In the genomic region with DNA sequence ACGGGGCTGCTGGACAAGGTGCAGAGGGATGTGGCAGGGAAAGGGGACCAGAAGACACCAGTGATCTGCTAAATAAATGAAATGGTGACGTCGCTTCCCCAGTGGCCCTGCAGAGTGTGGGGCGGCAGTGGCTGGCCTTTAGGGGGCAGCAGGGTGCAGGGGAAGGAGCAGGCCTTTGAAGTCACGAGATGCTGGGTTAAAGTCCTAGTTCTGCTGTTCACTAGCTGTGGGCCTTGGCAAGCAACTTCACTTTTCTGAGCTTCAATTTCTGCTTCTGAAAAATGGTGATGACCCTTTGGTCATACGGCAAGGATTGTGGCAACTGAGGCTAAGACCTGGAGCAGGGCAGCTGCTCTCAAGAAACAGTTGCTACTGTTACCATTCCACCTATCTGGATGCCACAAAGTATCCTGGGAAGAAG, we compare ENCODE assay signal across 8 cellular contexts. TPM values are rescaled to one million over a fixed set of nuclear protein-coding genes. Genes with fewer than 3 reads are reported as not detected.
DNase-seq lines count a peak whose midpoint lies in the region; ATAC-seq, FAIRE-seq and TF ChIP-seq lines count a peak whose summit lies in the region.

No MANE protein-coding gene starts in this region.

- TF ChIP-seq POLR2A in Peyer's patch (IDR thresholded peaks at IDR 0.05) = peak in 1 of 2 donors; percentile 21

- no peaks in the 10 kb centered on the region for H3K27me3 Mint-ChIP-seq in activated T-cell treated with anti-CD3 and anti-CD28 coated beads, Interleukin-2, amount 50 U/mL, for 4 hours (ENCODE audit: low read depth)
- no peaks in the 10 kb centered on the region for H3K27me3 Mint-ChIP-seq in type B pancreatic cell

- FAIRE-seq in GM18507 (lab: Jason Lieb, UNC) = peak; percentile 84

- ATAC-seq in activated T-cell treated with anti-CD3 and anti-CD28 coated beads, Interleukin-2, amount 50 U/mL, for 4 hours = peak; percentile 94 to 95
- peak; percentile 52 for ATAC-seq in omental fat pad (ENCODE audit: low FRiP score)

- no peaks in the 10 kb centered on the region for H3K27me3 ChIP-seq in Peyer's patch

- DNase-seq in GM18507 (ENCODE audit: extremely low spot score, insufficient read length, low read depth) (peak; percentile 69), KBM-7 (peak; percentile 94), Peyer's patch (peak; percentile 84 to 92 (median 88)), fibroblast of gingiva (ENCODE audit: low read depth) (peak; percentile 51), omental fat pad (ENCODE audit: low spot score) (no peak), type B pancreatic cell (ENCODE audit: extremely low spot score, unreplicated experiment) (no peak)
- peak; percentile 73 for DNase-seq in activated T-cell treated with anti-CD3 and anti-CD28 coated beads, Interleukin-2, amount 50 U/mL, for 4 hours

- H3K27ac ChIP-seq in 22Rv1 (peak overlapping the region; percentile 26; the same call in 1 of the 2 replicates), Peyer's patch (peak overlapping the region; percentile 27 to 51 (median 46))

- no peaks in the 10 kb centered on the region for H3K9me3 Mint-ChIP-seq in activated T-cell treated with anti-CD3 and anti-CD28 coated beads, Interleukin-2, amount 50 U/mL, for 4 hours
- H3K9me3 Mint-ChIP-seq in type B pancreatic cell = no peaks in the 10 kb centered on the region

- H3K4me3 ChIP-seq in Peyer's patch = no peak overlapping the region

- TF ChIP-seq CTCF in 22Rv1 (IDR thresholded peaks at IDR 0.05) (peak; percentile 90), Peyer's patch (IDR thresholded peaks at IDR 0.05) (peak; percentile 65 to 92 (median 86)), omental fat pad (IDR thresholded peaks at IDR 0.05) (no peak), type B pancreatic cell (conservative IDR thresholded peaks at IDR 0.05) (peak; percentile 76)

- peaks cover 0 to 16% (median 0%) of the 10 kb centered on the region in 3 donors for H3K36me3 ChIP-seq in Peyer's patch

- H3K4me1 ChIP-seq in Peyer's patch = peaks cover 0 to 21% (median 5%) of the 10 kb centered on the region in 4 donors

- H3K4me3 Mint-ChIP-seq in activated T-cell treated with anti-CD3 and anti-CD28 coated beads, Interleukin-2, amount 50 U/mL, for 4 hours = no peak overlapping the region
- H3K4me3 Mint-ChIP-seq in type B pancreatic cell = no peak overlapping the region

- peaks cover 10% of the 10 kb centered on the region for H3K4me1 Mint-ChIP-seq in activated T-cell treated with anti-CD3 and anti-CD28 coated beads, Interleukin-2, amount 50 U/mL, for 4 hours (ENCODE audit: low read depth)
- H3K4me1 Mint-ChIP-seq in type B pancreatic cell (ENCODE audit: unreplicated experiment) = no peaks in the 10 kb centered on the region

- no peaks in the 10 kb centered on the region for H3K9me3 ChIP-seq in Peyer's patch

- in situ Hi-C loops in KBM-7 (cut with MboI; ENCODE audit: low pct_unique_long_range_greater_than_20kb, low sequenced_read_pairs) = loop anchor here (25.0 kb wide), 1 partner anchor 103 kb away; the partner anchor contains the start of gene CNR2

- H3K36me3 Mint-ChIP-seq in activated T-cell treated with anti-CD3 and anti-CD28 coated beads, Interleukin-2, amount 50 U/mL, for 4 hours (ENCODE audit: insufficient read depth) = peaks cover 14% of the 10 kb centered on the region
- peaks cover 13% of the 10 kb centered on the region for H3K36me3 Mint-ChIP-seq in type B pancreatic cell

- no peak overlapping the region for H3K27ac Mint-ChIP-seq in type B pancreatic cell

RNA-seq across cellular contexts. Expression of gene GALE, which starts 9.2 kb away (rescaled TPM):
- total RNA-seq in Peyer's patch (100 to 1,000 TPM in 2 of 4 donors, 10 to 100 TPM in 2; 58.6 to 137 (median 107) TPM), omental fat pad (10 to 100 TPM; 15.6 to 19.4 (median 17.9) TPM), type B pancreatic cell (ENCODE audit: low replicate concordance) (39.0 and 47.7 TPM in 2 replicates)
- total RNA-seq in activated T-cell treated with anti-CD3 and anti-CD28 coated beads, Interleukin-2, amount 50 U/mL, for 4 hours = 10 to 100 TPM; 55.9 to 65.3 (median 62.4) TPM

RNA-seq across cellular contexts. Expression of gene HMGCL, which starts 15.5 kb away (rescaled TPM):
- total RNA-seq in Peyer's patch (10 to 100 TPM; 24.8 to 74.3 (median 64.6) TPM), omental fat pad (10 to 100 TPM; 19.2 to 47.1 (median 41.4) TPM), type B pancreatic cell (ENCODE audit: low replicate concordance) (33.7 and 35.8 TPM in 2 replicates)
- 10 to 100 TPM; 10.5 to 11.1 (median 11.0) TPM for total RNA-seq in activated T-cell treated with anti-CD3 and anti-CD28 coated beads, Interleukin-2, amount 50 U/mL, for 4 hours

RNA-seq across cellular contexts. Expression of gene LYPLA2, which starts 18.8 kb away (rescaled TPM):
- total RNA-seq in Peyer's patch (100 to 1,000 TPM in 2 of 4 donors, 10 to 100 TPM in 2; 47.0 to 117 (median 105) TPM), omental fat pad (10 to 100 TPM; 36.0 to 54.0 (median 40.3) TPM), type B pancreatic cell (ENCODE audit: low replicate concordance) (83.6 and 113 TPM in 2 replicates)
- total RNA-seq in activated T-cell treated with anti-CD3 and anti-CD28 coated beads, Interleukin-2, amount 50 U/mL, for 4 hours = 100 to 1,000 TPM; 132 to 146 (median 134) TPM

RNA-seq across cellular contexts. Expression of gene PITHD1, which starts 31.5 kb away (rescaled TPM):
- total RNA-seq in Peyer's patch (10 to 100 TPM; 19.4 to 47.0 (median 30.1) TPM), omental fat pad (10 to 100 TPM; 44.3 to 58.8 (median 51.7) TPM), type B pancreatic cell (ENCODE audit: low replicate concordance) (71.1 and 113 TPM in 2 replicates)
- 100 to 1,000 TPM; 125 to 128 (median 126) TPM for total RNA-seq in activated T-cell treated with anti-CD3 and anti-CD28 coated beads, Interleukin-2, amount 50 U/mL, for 4 hours

RNA-seq across cellular contexts. Expression of gene FUCA1, which starts 58.3 kb away (rescaled TPM):
- total RNA-seq in Peyer's patch (100 to 1,000 TPM in 2 of 4 donors, 10 to 100 TPM in 2; 47.9 to 182 (median 107) TPM), omental fat pad (10 to 100 TPM; 31.7 to 49.5 (median 45.7) TPM), type B pancreatic cell (ENCODE audit: low replicate concordance) (20.6 and 40.8 TPM in 2 replicates)
- 1 to 10 TPM; 4.8 to 6.0 (median 5.5) TPM for total RNA-seq in activated T-cell treated with anti-CD3 and anti-CD28 coated beads, Interleukin-2, amount 50 U/mL, for 4 hours

Comparison
In these comparisons a context has a peak if more than half of its experiments do, and no peak if none do; other contexts are left out.
1. CTCF ChIP-seq: peak in 22Rv1 (single experiment), Peyer's patch (6 of 6) and type B pancreatic cell (single experiment); none in omental fat pad (0 of 3).
2. DNase-seq: peak in GM18507 (single experiment), KBM-7 (single experiment), Peyer's patch (3 of 3), activated T-cell treated with anti-CD3 and anti-CD28 coated beads, Interleukin-2, amount 50 U/mL, for 4 hours (single experiment) and fibroblast of gingiva (single experiment); none in omental fat pad (single experiment) and type B pancreatic cell (single experiment).